1 cellular context compared by ENCODE assay signal in the genomic region with DNA sequence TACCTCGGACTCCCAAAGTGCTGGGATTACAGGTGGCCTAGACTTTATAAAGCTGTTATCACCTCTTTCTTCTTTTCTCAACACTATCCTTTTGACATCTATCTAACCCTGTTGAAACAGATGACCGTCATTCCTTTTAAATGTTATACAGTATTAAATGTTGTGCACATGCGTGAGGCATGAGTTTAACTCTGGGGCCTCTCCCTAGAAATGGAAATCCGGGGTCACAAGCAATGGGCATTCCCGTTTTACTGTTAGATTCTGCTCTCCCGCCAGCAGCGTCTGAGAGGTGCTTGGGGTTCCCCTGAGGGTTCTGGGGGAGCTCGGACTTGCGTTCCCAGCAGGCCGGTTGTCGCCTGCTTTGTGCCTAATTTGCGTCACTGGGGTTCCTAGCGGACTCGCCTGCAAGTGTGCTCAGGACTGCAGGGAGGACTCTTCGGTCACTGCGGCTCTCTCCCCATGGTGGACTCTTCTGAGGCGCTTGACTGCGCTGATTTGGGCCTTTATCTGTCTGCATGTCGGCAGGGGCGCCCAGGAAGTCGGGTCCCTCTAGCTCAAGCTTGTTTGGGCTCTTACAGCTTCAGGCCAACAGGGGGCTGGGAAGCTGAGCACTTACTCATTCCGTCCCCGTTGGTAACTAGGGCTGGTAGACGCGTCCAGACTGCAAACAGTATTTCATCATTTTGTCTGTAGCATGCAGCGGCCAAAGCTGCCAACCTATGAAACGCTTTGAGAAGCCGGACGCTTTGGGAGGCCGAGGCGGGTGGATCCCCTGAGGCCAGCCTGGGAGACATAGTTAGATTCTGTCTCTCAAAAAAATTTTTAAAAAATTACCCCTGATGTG.
TF ChIP-seq lines count a peak whose summit lies in the region.

No MANE protein-coding gene starts in this region.

TF ChIP-seq in SK-N-SH, 30 proteins besides CTCF, POLR2A, EP300 and RAD21 (continued from another document):
- TF ChIP-seq SMC3 (IDR thresholded peaks at IDR 0.05; ENCODE audit: low read depth, low read length) (no peak), ELF1 (IDR thresholded peaks at IDR 0.05) (no peak), TAF1 (IDR thresholded peaks at IDR 0.05; ENCODE audit: borderline replicate concordance, low read depth, low read length) (no peak), GATA2 (CRISPR knock-in tag; IDR thresholded peaks at IDR 0.05) (no peak)
